In the genomic region with DNA sequence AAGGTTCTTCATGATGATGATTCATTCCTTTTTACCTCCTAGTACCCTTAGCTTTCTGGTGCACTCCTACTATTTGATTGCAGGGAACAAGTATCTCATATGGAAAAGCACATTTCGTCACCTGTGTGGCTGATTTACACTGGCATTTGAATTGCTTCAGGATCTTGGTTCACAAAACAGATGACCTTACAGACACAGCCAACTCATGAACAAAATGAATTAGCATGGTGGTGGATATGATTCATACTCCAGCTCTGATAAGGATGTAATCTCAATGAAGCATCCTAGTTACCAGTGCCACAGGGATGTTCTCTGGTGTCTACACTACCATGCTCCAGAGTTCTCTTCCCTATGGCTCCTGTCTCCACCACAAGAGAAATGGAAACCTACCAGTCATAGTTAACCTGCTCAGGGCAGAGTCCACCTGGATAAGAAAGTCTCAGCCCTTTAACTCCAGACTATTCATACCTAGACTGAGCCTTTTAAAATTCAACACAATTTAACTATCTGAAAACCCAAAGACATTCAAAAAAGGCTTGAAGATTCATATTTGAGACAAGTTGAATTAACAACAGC, we compare ENCODE assay signal across 21 cellular contexts. TPM values are rescaled to one million over a fixed set of nuclear protein-coding genes. Genes with fewer than 3 reads are reported as not detected.
A peak's percentile ranks its signal among the peaks of the same experiment; 100 is the strongest.
DNase-seq lines count a peak whose midpoint lies in the region; FAIRE-seq and TF ChIP-seq lines count a peak whose summit lies in the region.
"Had no signal": no experiment of that assay in that cellular context is flagged by ENCODE, and none has a peak within 500 bp of the region (broad histone marks: within the 10 kb centered on the region; RNA-seq: fewer than 3 reads in every experiment).

No MANE protein-coding gene starts in this region.

- H3K4me3 ChIP-seq in foreskin fibroblast (ENCODE audit: low read depth in 1 of 2, low read length in 2 of 2) = no peak overlapping the region

- DNase-seq in HT1080 (ENCODE audit: low read depth) (peak; percentile 10), RCC 7860 (ENCODE audit: low spot score) (peak; percentile 50), foreskin fibroblast (peak; percentile 21 to 31), renal cortical epithelial cell (ENCODE audit: low read depth) (peak; percentile 28), amygdala (lab: John Stamatoyannopoulos, UW) (no peak), NCI-H2081 treated with DMSO at 0.1 percent for 48 hours (lab: John Stamatoyannopoulos, UW) (no peak)
- DNase-seq in activated CD8-positive, alpha-beta memory T cell treated with anti-CD3 and anti-CD28 coated beads, Interleukin-2, amount 50 U/mL, for 4 hours = no peak
- DNase-seq: activated CD8-positive, alpha-beta T cell treated with anti-CD3 and anti-CD28 coated beads for 36 hours; activated naive CD4-positive, alpha-beta T cell; activated T-cell treated with anti-CD3 and anti-CD28 coated beads, Interleukin-2, amount 50 U/mL, for 1 hour; anterior cingulate cortex; CD4-positive, CD25-positive, alpha-beta regulatory T cell; dermis blood vessel endothelial cell; mesenchymal stem cell; naive thymus-derived CD4-positive, alpha-beta T cell; NCI-H1694; NCI-H69; substantia nigra had no signal

- FAIRE-seq in RCC 7860 (lab: Jason Lieb, UNC) = no peak
- FAIRE-seq: H1, urothelium cell line had no signal

- TF ChIP-seq CTCF in foreskin fibroblast (IDR thresholded peaks at IDR 0.05; ENCODE audit: low read depth, low read length) = no peak

RNA-seq across cellular contexts. Expression of gene TEC, which starts 40.7 kb away (rescaled TPM):
- total RNA-seq in HT1080 (2014; rRNA removed; shearing (Covaris generic)) = 1.3 and 4.1 TPM in 2 replicates
- 0.51 and 0.99 TPM in 2 replicates for polyA plus RNA-seq in HT1080 (2015; cell fraction: cytosol; rRNA removed)
- 1.3 and 1.4 TPM in 2 replicates for polyA plus RNA-seq in HT1080 (2015; cell fraction: nucleus; rRNA removed)
- total RNA-seq in renal cortical epithelial cell = 4.0 and 6.1 TPM in 2 replicates
- total RNA-seq: osteocyte had no signal

Comparison
In these comparisons a context has a peak if more than half of its experiments do, and no peak if none do; other contexts are left out.
1. DNase-seq: peak in HT1080 (single experiment), RCC 7860 (single experiment), foreskin fibroblast (2 of 2) and renal cortical epithelial cell (single experiment); none in amygdala (0 of 56), NCI-H2081 treated with DMSO at 0.1 percent for 48 hours (single experiment) and activated CD8-positive, alpha-beta memory T cell treated with anti-CD3 and anti-CD28 coated beads, Interleukin-2, amount 50 U/mL, for 4 hours (single experiment).